ENCODE assay signal across 16 cellular contexts in genomic region chr15:52488830-52489229, GRCh38.
"Had no signal": no experiment of that assay in that cellular context is flagged by ENCODE, and none has a peak within 500 bp of the region (broad histone marks: within the 10 kb centered on the region; RNA-seq: fewer than 3 reads in every experiment).

No MANE protein-coding gene starts in this region.

- DNase-seq: activated CD4-positive, alpha-beta memory T cell treated with anti-CD3 and anti-CD28 coated beads, Interleukin-2, amount 10 ng/mL, durations not matched to agents 7 days and 5 days; activated CD4-positive, alpha-beta T cell treated with anti-CD3 and anti-CD28 coated beads for 1 hour; activated naive CD4-positive, alpha-beta T cell treated with anti-CD3 and anti-CD28 coated beads, Interleukin-2, amount 10 ng/mL, durations not matched to agents 7 days and 5 days; amygdala; brain microvascular endothelial cell; dorsolateral prefrontal cortex; hippocampal formation; naive B cell; occipital lobe; sigmoid colon; stimulated activated CD4-positive, alpha-beta T cell treated with anti-CD3 and anti-CD28 coated beads, Interleukin-12 subunit alpha, Interleukin-12 subunit beta, amount 100 ng/mL, for 4 hours; stimulated activated naive CD8-positive, alpha-beta T cell treated with anti-CD3 and anti-CD28 coated beads, Interleukin-15, Interleukin-2, amounts not matched to agents 100 U/mL and 50 U/mL, for 24 hours had no signal

- H3K27me3 Mint-ChIP-seq: activated CD4-positive, alpha-beta memory T cell treated with anti-CD3 and anti-CD28 coated beads, Interleukin-2, amount 10 ng/mL, durations not matched to agents 7 days and 5 days; activated naive CD4-positive, alpha-beta T cell treated with anti-CD3 and anti-CD28 coated beads, Interleukin-2, amount 10 ng/mL, durations not matched to agents 7 days and 5 days; naive B cell; type B pancreatic cell had no signal

- H3K27ac ChIP-seq: brain microvascular endothelial cell, prostate gland, sigmoid colon, suprapubic skin had no signal

- H3K4me3 ChIP-seq: dorsolateral prefrontal cortex, prostate gland, sigmoid colon, suprapubic skin had no signal

- H3K36me3 ChIP-seq: brain microvascular endothelial cell, prostate gland, sigmoid colon, suprapubic skin had no signal

- H3K9me3 Mint-ChIP-seq: activated CD4-positive, alpha-beta memory T cell treated with anti-CD3 and anti-CD28 coated beads, Interleukin-2, amount 10 ng/mL, durations not matched to agents 7 days and 5 days; type B pancreatic cell had no signal

- ATAC-seq: esophagus mucosa had no signal

- H3K9me3 ChIP-seq: prostate gland, sigmoid colon, suprapubic skin had no signal

- H3K27ac Mint-ChIP-seq: activated CD4-positive, alpha-beta memory T cell treated with anti-CD3 and anti-CD28 coated beads, Interleukin-2, amount 10 ng/mL, durations not matched to agents 7 days and 5 days; activated naive CD4-positive, alpha-beta T cell treated with anti-CD3 and anti-CD28 coated beads, Interleukin-2, amount 10 ng/mL, durations not matched to agents 7 days and 5 days; type B pancreatic cell had no signal

- H3K4me3 Mint-ChIP-seq: activated CD4-positive, alpha-beta memory T cell treated with anti-CD3 and anti-CD28 coated beads, Interleukin-2, amount 10 ng/mL, durations not matched to agents 7 days and 5 days; activated naive CD4-positive, alpha-beta T cell treated with anti-CD3 and anti-CD28 coated beads, Interleukin-2, amount 10 ng/mL, durations not matched to agents 7 days and 5 days; type B pancreatic cell had no signal

- H3K36me3 Mint-ChIP-seq: naive B cell, type B pancreatic cell had no signal

- H3K27me3 ChIP-seq: brain microvascular endothelial cell, dorsolateral prefrontal cortex, sigmoid colon, suprapubic skin had no signal
